In genomic region chr10:97781541-97782331, GRCh38 we compare ENCODE assay signal across 12 cellular contexts. TPM values are rescaled to one million over a fixed set of nuclear protein-coding genes. Genes with fewer than 3 reads are reported as not detected.
DNase-seq lines count a peak whose midpoint lies in the region; ATAC-seq and TF ChIP-seq lines count a peak whose summit lies in the region.
"Had no signal": no experiment of that assay in that cellular context is flagged by ENCODE, and none has a peak within 500 bp of the region (broad histone marks: within the 10 kb centered on the region; RNA-seq: fewer than 3 reads in every experiment).

No MANE protein-coding gene starts in this region.

- H3K4me1 ChIP-seq in aorta (ENCODE audit: control insufficient read depth in 1 of 2, insufficient read depth in 2 of 2, low read length in 2 of 2) (no peaks in the 10 kb centered on the region), hepatocyte (ENCODE audit: insufficient read depth) (peaks cover 22% of the 10 kb centered on the region)
- H3K4me1 ChIP-seq: ascending aorta had no signal

- no peak for DNase-seq in activated naive CD4-positive, alpha-beta T cell (lab: John Stamatoyannopoulos, UW)
- peak; percentile 41 to 50 for DNase-seq in activated T-cell treated with anti-CD3 and anti-CD28 coated beads, Interleukin-2, amount 50 U/mL, for 48 hours
- DNase-seq in left ventricle myocardium superior = no peak
- no peak for DNase-seq in aorta
- no peak for DNase-seq in hepatocyte (ENCODE audit: low spot score)
- no peak for DNase-seq in globus pallidus (ENCODE audit: low spot score)
- no peak for DNase-seq in GM20000 (ENCODE audit: low spot score)
- DNase-seq: NCI-H774 had no signal

- no peaks in the 10 kb centered on the region for H4K20me1 ChIP-seq in hepatocyte (ENCODE audit: insufficient read depth, poor library complexity, severe bottlenecking)

- H3K27me3 Mint-ChIP-seq in activated naive CD4-positive, alpha-beta T cell treated with anti-CD3 and anti-CD28 coated beads, Interleukin-2, amount 50 U/mL, for 24 hours = no peaks in the 10 kb centered on the region

- no peaks in the 10 kb centered on the region for H3K27me3 ChIP-seq in aorta (ENCODE audit: control insufficient read depth in 1 of 2, insufficient read depth in 2 of 2, low read length in 1 of 2)
- H3K27me3 ChIP-seq in hepatocyte = no peaks in the 10 kb centered on the region
- H3K27me3 ChIP-seq: ascending aorta had no signal

- H3K9me3 Mint-ChIP-seq in activated naive CD4-positive, alpha-beta T cell treated with anti-CD3 and anti-CD28 coated beads, Interleukin-2, amount 50 U/mL, for 24 hours = no peaks in the 10 kb centered on the region

- TF ChIP-seq CTCF in hepatocyte (IDR thresholded peaks at IDR 0.05; ENCODE audit: poor library complexity) (no peak), GM20000 (IDR thresholded peaks at IDR 0.05; ENCODE audit: extremely low read depth, missing control alignments) (no peak)

- H3K36me3 ChIP-seq in aorta (ENCODE audit: control insufficient read depth in 1 of 2, insufficient read depth in 2 of 2, low read length in 1 of 2) (no peaks in the 10 kb centered on the region), hepatocyte (replicated peaks; ENCODE audit: insufficient read depth, low read depth) (no peaks in the 10 kb centered on the region)
- H3K36me3 ChIP-seq: ascending aorta had no signal

- peak overlapping the region; percentile 66 for H3K4me3 Mint-ChIP-seq in activated naive CD4-positive, alpha-beta T cell treated with anti-CD3 and anti-CD28 coated beads, Interleukin-2, amount 50 U/mL, for 24 hours

- peak overlapping the region; percentile 88 for H3K27ac Mint-ChIP-seq in activated naive CD4-positive, alpha-beta T cell treated with anti-CD3 and anti-CD28 coated beads, Interleukin-2, amount 50 U/mL, for 24 hours

- no peak overlapping the region for H3K4me2 ChIP-seq in hepatocyte

- H3K79me2 ChIP-seq in hepatocyte = no peaks in the 10 kb centered on the region

- H2AFZ ChIP-seq in hepatocyte = no peak overlapping the region

- no peak overlapping the region for H3K4me3 ChIP-seq in aorta (ENCODE audit: low read length in 2 of 2)
- H3K4me3 ChIP-seq in hepatocyte = no peak overlapping the region
- H3K4me3 ChIP-seq: ascending aorta, SK-N-MC had no signal

- peaks cover 32% of the 10 kb centered on the region for H3K4me1 Mint-ChIP-seq in activated naive CD4-positive, alpha-beta T cell treated with anti-CD3 and anti-CD28 coated beads, Interleukin-2, amount 50 U/mL, for 24 hours

- intact Hi-C loops in left ventricle myocardium superior (cut with micrococcal nuclease) = no loop called here
- intact Hi-C loops in aorta (cut with DNase I) = no loop called here

- 71 to 74% methylated on average over 14 of the region's 14 CpGs for WGBS in aorta, 2 donors
- WGBS in hepatocyte (ENCODE audit: low lambda C conversion rate, missing lambda C conversion rate) = 68% methylated on average over 14 of the region's 14 CpGs

- ATAC-seq in left ventricle myocardium superior (peak; percentile 51), aorta (ENCODE audit: low FRiP score) (peak; percentile 33)

- H3K27ac ChIP-seq in aorta (ENCODE audit: low read depth in 1 of 2, low read length in 2 of 2) (no peak overlapping the region), hepatocyte (no peak overlapping the region)
- H3K27ac ChIP-seq: ascending aorta, SK-N-MC had no signal

- H3K9me2 ChIP-seq in hepatocyte (replicated peaks; ENCODE audit: insufficient read depth) = no peaks in the 10 kb centered on the region

- H3K9me3 ChIP-seq in aorta (ENCODE audit: control insufficient read depth, low read length) (no peaks in the 10 kb centered on the region), hepatocyte (ENCODE audit: low read depth) (no peaks in the 10 kb centered on the region)
- H3K9me3 ChIP-seq: ascending aorta had no signal

- no peaks in the 10 kb centered on the region for H3K36me3 Mint-ChIP-seq in activated naive CD4-positive, alpha-beta T cell treated with anti-CD3 and anti-CD28 coated beads, Interleukin-2, amount 50 U/mL, for 24 hours

RNA-seq across cellular contexts. Expression of gene SFRP5, which starts 9.9 kb away (rescaled TPM):
- total RNA-seq in left ventricle myocardium superior (1.3 TPM), aorta (1 to 10 TPM; 1.4 to 3.7 TPM), hepatocyte (17.2 and 18.5 TPM in 2 replicates)
- polyA plus RNA-seq in aorta (1 to 10 TPM in 1 of 2 donors, under 1 TPM in 1; 0.36 to 8.8 TPM), hepatocyte (36.6 and 48.9 TPM in 2 replicates)
- total RNA-seq: ascending aorta, G401 had no signal

RNA-seq across cellular contexts. Expression of gene ZFYVE27, which starts 44.8 kb away (rescaled TPM):
- 13.7 TPM for total RNA-seq in left ventricle myocardium superior
- total RNA-seq in aorta = 10 to 100 TPM; 23.0 to 33.2 TPM
- 10 to 100 TPM in 1 of 2 donors, 1 to 10 TPM in 1; 6.1 to 24.6 TPM for polyA plus RNA-seq in aorta
- total RNA-seq in hepatocyte = 20.1 and 24.9 TPM in 2 replicates
- 30.3 and 31.9 TPM in 2 replicates for polyA plus RNA-seq in hepatocyte

Comparison
In these comparisons a context has a peak if more than half of its experiments do, and no peak if none do; other contexts are left out.
1. DNase-seq: peak in activated T-cell treated with anti-CD3 and anti-CD28 coated beads, Interleukin-2, amount 50 U/mL, for 48 hours (2 of 2); none in activated naive CD4-positive, alpha-beta T cell (0 of 4), left ventricle myocardium superior (single experiment), aorta (0 of 2), hepatocyte (single experiment), globus pallidus (single experiment) and GM20000 (single experiment).